27 cellular contexts compared by ENCODE assay signal in genomic region chr13:41370736-41371135, GRCh38. TPM values are rescaled to one million over a fixed set of nuclear protein-coding genes. Genes with fewer than 3 reads are reported as not detected.
DNase-seq lines count a peak whose midpoint lies in the region; FAIRE-seq and TF ChIP-seq lines count a peak whose summit lies in the region.
"Had no signal": no experiment of that assay in that cellular context is flagged by ENCODE, and none has a peak within 500 bp of the region (broad histone marks: within the 10 kb centered on the region; RNA-seq: fewer than 3 reads in every experiment).

No MANE protein-coding gene starts in this region.

- TF ChIP-seq CTCF in BJ (IDR thresholded peaks at IDR 0.05; ENCODE audit: insufficient read depth, low read depth, low read length) (no peak), HFF-Myc (IDR thresholded peaks at IDR 0.05; ENCODE audit: low read depth, low read length, missing control alignments) (no peak), fibroblast of mammary gland (conservative IDR thresholded peaks at IDR 0.05; ENCODE audit: control insufficient read depth, insufficient read depth, low read depth, low read length) (no peak), GM13977 (IDR thresholded peaks at IDR 0.05; ENCODE audit: extremely low read depth, insufficient read depth, missing control alignments) (no peak), kidney (IDR thresholded peaks at IDR 0.05; ENCODE audit: borderline replicate concordance, extremely low read depth, insufficient read depth) (no peak)

- no peak overlapping the region for H3K9ac ChIP-seq in kidney (ENCODE audit: low read length in 2 of 2)
- H3K9ac ChIP-seq: neural progenitor cell had no signal

- H3K4me1 ChIP-seq in CD4-positive, alpha-beta memory T cell (ENCODE audit: insufficient read depth, low read length) = no peaks in the 10 kb centered on the region
- H3K4me1 ChIP-seq in kidney (ENCODE audit: control insufficient read depth in 1 of 2, insufficient read depth in 1 of 2, low read depth in 1 of 2, low read length in 2 of 2) = no peaks in the 10 kb centered on the region
- H3K4me1 ChIP-seq: esophagus squamous epithelium, HAP-1, left lung, neural progenitor cell, suprapubic skin, upper lobe of left lung had no signal

- peak; percentile 32 for DNase-seq in BJ (ENCODE audit: low read depth)
- no peak for DNase-seq in CD4-positive, alpha-beta memory T cell
- peak; percentile 66 for DNase-seq in HFF-Myc (ENCODE audit: extremely low read depth, low read depth)
- peak; percentile 35 for DNase-seq in fibroblast of mammary gland (ENCODE audit: low read depth)
- no peak for DNase-seq in SIG-M5 treated with dmso at 0.1 percent for 504 hours (lab: John Stamatoyannopoulos, UW; ENCODE audit: unreplicated experiment)
- DNase-seq in GM13977 (ENCODE audit: low spot score) = no peak
- no peak for DNase-seq in kidney
- DNase-seq: activated CD4-positive, alpha-beta T cell treated with anti-CD3 and anti-CD28 coated beads for 4 hours; activated effector memory CD4-positive, alpha-beta T cell treated with Interleukin-2 at 50 U/mL for 16 hours; amniotic stem cell; C1 segment of cervical spinal cord; esophagus squamous epithelium; hypothalamus; left lung; NCI-H1417 treated with DMSO at 0.1 percent for 48 hours; NCI-H2081 treated with DMSO at 0.1 percent for 48 hours; NCI-H226; NCI-H774; SIG-M5; small intestine; stimulated activated naive B cell treated with anti-CD40 and anti-IgM and Interleukin-4, amounts not matched to agents 10 μg/mL and 1 μg/mL and 100 μg/mL, for 72 hours; upper lobe of left lung had no signal

- intact Hi-C loops in CD4-positive, alpha-beta memory T cell (cut with micrococcal nuclease) = no loop called here
- intact Hi-C loops in kidney (cut with DNase I) = no loop called here

- CTCF ChIA-PET in BJ (lab: Yijun Ruan, JAX) = interaction anchor here (0.9 to 1.3 kb wide), 3 partner anchors 14 to 282 kb away, joined by 3 to 4 read pairs (median 3); no protein-coding TSS in a partner anchor
- CTCF ChIA-PET in CD4-positive, alpha-beta memory T cell (lab: Charles Lee; ENCODE audit: partially characterized antibody) = interaction anchor here (0.8 kb wide), 1 partner anchor 13 kb away, joined by 4 read pairs; no protein-coding TSS in a partner anchor

- peaks cover 0 to 2% (median 0%) of the 10 kb centered on the region in 8 donors for H3K9me3 Mint-ChIP-seq in CD4-positive, alpha-beta memory T cell
- H3K9me3 Mint-ChIP-seq: neural progenitor cell; stimulated activated naive B cell treated with anti-CD40 and anti-IgM and Interleukin-4, amounts not matched to agents 10 μg/mL and 1 μg/mL and 100 μg/mL, for 72 hours had no signal

- in situ Hi-C loops in GM13977 (cut with MboI; ENCODE audit: low pct_unique_long_range_greater_than_20kb, low sequenced_read_pairs, unreplicated experiment) = no loop called here

- H3K27me3 Mint-ChIP-seq in CD4-positive, alpha-beta memory T cell = no peaks in the 10 kb centered on the region
- H3K27me3 Mint-ChIP-seq: brain; memory B cell; stimulated activated naive B cell treated with anti-CD40 and anti-IgM and Interleukin-4, amounts not matched to agents 10 μg/mL and 1 μg/mL and 100 μg/mL, for 72 hours had no signal

- no peak for FAIRE-seq in kidney (lab: Jason Lieb, UNC)
- FAIRE-seq: small intestine had no signal

- H3K4me1 Mint-ChIP-seq in CD4-positive, alpha-beta memory T cell = peaks cover 3 to 7% (median 6%) of the 10 kb centered on the region in 4 donors
- H3K4me1 Mint-ChIP-seq: brain; memory B cell; stimulated activated naive B cell treated with anti-CD40 and anti-IgM and Interleukin-4, amounts not matched to agents 10 μg/mL and 1 μg/mL and 100 μg/mL, for 72 hours had no signal

- H3K27ac ChIP-seq in CD4-positive, alpha-beta memory T cell (ENCODE audit: low read depth, low read length) = no peak overlapping the region
- no peak overlapping the region for H3K27ac ChIP-seq in kidney (ENCODE audit: low read depth in 2 of 2, low read length in 2 of 2)
- H3K27ac ChIP-seq: esophagus squamous epithelium, left lung, neural progenitor cell, suprapubic skin, upper lobe of left lung had no signal

- H3K36me3 ChIP-seq in BJ (ENCODE audit: control insufficient read depth, insufficient read depth, low read length) (peaks cover 3% of the 10 kb centered on the region; the same call in 1 of the 2 replicates), kidney (ENCODE audit: control insufficient read depth in 1 of 2, insufficient read depth in 2 of 2, low read length in 2 of 2) (peaks cover 12 to 49% of the 10 kb centered on the region in 2 donors)
- H3K36me3 ChIP-seq in CD4-positive, alpha-beta memory T cell (ENCODE audit: insufficient read depth, low read length) = peaks cover 46% of the 10 kb centered on the region

- H3K36me3 Mint-ChIP-seq in CD4-positive, alpha-beta memory T cell = peaks cover 70 to 74% of the 10 kb centered on the region in 2 donors

- no peaks in the 10 kb centered on the region for H3K27me3 ChIP-seq in BJ (ENCODE audit: control insufficient read depth, insufficient read depth, low read length)
- H3K27me3 ChIP-seq in CD4-positive, alpha-beta memory T cell (ENCODE audit: insufficient read depth, low read length) = no peaks in the 10 kb centered on the region
- H3K27me3 ChIP-seq: esophagus squamous epithelium, left lung, neural progenitor cell, suprapubic skin, upper lobe of left lung had no signal

- peak overlapping the region in 4 of 7 donors; percentile 51 to 76 (median 64) for H3K27ac Mint-ChIP-seq in CD4-positive, alpha-beta memory T cell
- H3K27ac Mint-ChIP-seq: memory B cell; neural progenitor cell; stimulated activated naive B cell treated with anti-CD40 and anti-IgM and Interleukin-4, amounts not matched to agents 10 μg/mL and 1 μg/mL and 100 μg/mL, for 72 hours had no signal

- H3K4me3 ChIP-seq in BJ (ENCODE audit: low read depth, low read length) (no peak overlapping the region), HFF-Myc (replicated peaks; ENCODE audit: low read depth, low read length) (no peak overlapping the region), fibroblast of mammary gland (ENCODE audit: control insufficient read depth, low read depth, low read length) (no peak overlapping the region), kidney (ENCODE audit: low read length in 2 of 2) (no peak overlapping the region)
- no peak overlapping the region for H3K4me3 ChIP-seq in CD4-positive, alpha-beta memory T cell (ENCODE audit: low read length in 2 of 2)
- H3K4me3 ChIP-seq: esophagus squamous epithelium, HAP-1, left lung, neural progenitor cell, suprapubic skin, upper lobe of left lung had no signal

- POLR2A ChIA-PET in BJ (lab: Charles Lee) = no interaction called here
- POLR2A ChIA-PET in CD4-positive, alpha-beta memory T cell (lab: Charles Lee; ENCODE audit: partially characterized antibody) = interaction anchor here (1.1 kb wide), 1 partner anchor 11 kb away, joined by 3 read pairs; no protein-coding TSS in a partner anchor

- no peak overlapping the region for H3K4me3 Mint-ChIP-seq in CD4-positive, alpha-beta memory T cell
- H3K4me3 Mint-ChIP-seq: brain; memory B cell; neural progenitor cell; stimulated activated naive B cell treated with anti-CD40 and anti-IgM and Interleukin-4, amounts not matched to agents 10 μg/mL and 1 μg/mL and 100 μg/mL, for 72 hours had no signal

- H3K9me3 ChIP-seq in CD4-positive, alpha-beta memory T cell (ENCODE audit: control insufficient read depth in 1 of 2, low read length in 2 of 2) = no peaks in the 10 kb centered on the region
- no peaks in the 10 kb centered on the region for H3K9me3 ChIP-seq in kidney (ENCODE audit: control insufficient read depth in 1 of 2, low read length in 2 of 2)
- H3K9me3 ChIP-seq: esophagus squamous epithelium, HAP-1, left lung, suprapubic skin, upper lobe of left lung had no signal

RNA-seq across cellular contexts. Expression of gene NAA16, which starts 59.7 kb away (rescaled TPM):
- polyA plus RNA-seq in BJ (2011; rRNA removed) = 4.8 and 9.1 TPM in 2 replicates
- polyA minus RNA-seq in BJ (2011; rRNA and poly(A)+ RNA removed) = 4.0 and 5.2 TPM in 2 replicates
- total RNA-seq in CD4-positive, alpha-beta memory T cell = 10 to 100 TPM; 62.3 to 62.5 TPM
- 10 to 100 TPM in 1 of 2 donors, 1 to 10 TPM in 1; 8.6 to 17.1 TPM for polyA plus RNA-seq in CD4-positive, alpha-beta memory T cell
- 22.3 TPM for total RNA-seq in kidney
- 6.4 TPM for polyA plus RNA-seq in kidney (ENCODE audit: insufficient read depth, low read depth, low replicate concordance)

Comparison
In these comparisons a context has a peak if more than half of its experiments do, and no peak if none do; other contexts are left out.
1. DNase-seq: peak in BJ (single experiment), HFF-Myc (single experiment) and fibroblast of mammary gland (single experiment); none in CD4-positive, alpha-beta memory T cell (0 of 5), SIG-M5 treated with dmso at 0.1 percent for 504 hours (single experiment), GM13977 (single experiment) and kidney (single experiment).